In the genomic region with DNA sequence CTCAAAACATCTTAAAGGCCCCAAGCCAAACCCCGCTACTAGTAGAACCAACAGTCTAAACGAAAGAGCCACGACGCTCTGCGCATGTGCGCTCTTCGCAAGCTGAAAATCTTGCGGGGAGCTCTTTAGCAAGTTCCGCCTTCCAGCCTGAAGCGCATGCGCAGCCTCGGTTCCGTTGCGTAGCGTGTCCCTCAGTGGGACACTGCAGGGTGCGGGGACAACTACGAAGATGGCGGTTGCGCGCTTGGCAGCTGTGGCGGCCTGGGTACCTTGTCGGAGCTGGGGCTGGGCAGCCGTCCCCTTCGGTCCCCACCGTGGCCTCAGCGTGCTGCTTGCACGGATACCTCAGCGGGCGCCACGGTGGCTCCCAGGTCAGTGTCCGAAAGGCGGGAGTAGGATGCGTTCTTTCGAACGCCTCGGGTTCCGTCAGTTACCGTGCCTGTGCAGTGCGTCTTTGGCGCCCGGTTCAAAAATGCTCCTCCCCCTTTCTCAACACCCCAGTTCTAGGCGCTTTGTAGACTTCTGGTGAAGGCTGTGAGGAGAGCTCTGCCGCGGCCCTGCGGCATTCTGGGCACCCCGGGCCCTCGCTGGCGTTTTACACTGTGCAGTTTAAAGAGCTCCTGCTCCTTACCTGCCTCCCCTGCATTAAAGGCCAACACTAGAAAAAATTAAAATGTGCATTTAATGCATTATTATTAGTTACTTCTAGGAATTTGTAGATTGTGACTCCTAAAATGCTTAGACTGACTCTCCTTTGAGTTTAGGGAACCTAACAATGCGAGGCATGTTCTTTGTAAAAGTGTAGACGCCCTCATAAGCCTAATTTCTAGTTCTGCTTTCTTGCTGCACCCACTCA, we compare ENCODE assay signal across 1 cellular context.
TF ChIP-seq lines count a peak whose summit lies in the region.

A gene (plus strand): TSS at position 194 of the 856 bp plus-strand sequence. CDS start 36 bp downstream, at position 230.

TF ChIP-seq in GM12878, 131 proteins besides CTCF, POLR2A, EP300 and RAD21 (continued from another document and continues in another):
- TF ChIP-seq, protein P1, sequence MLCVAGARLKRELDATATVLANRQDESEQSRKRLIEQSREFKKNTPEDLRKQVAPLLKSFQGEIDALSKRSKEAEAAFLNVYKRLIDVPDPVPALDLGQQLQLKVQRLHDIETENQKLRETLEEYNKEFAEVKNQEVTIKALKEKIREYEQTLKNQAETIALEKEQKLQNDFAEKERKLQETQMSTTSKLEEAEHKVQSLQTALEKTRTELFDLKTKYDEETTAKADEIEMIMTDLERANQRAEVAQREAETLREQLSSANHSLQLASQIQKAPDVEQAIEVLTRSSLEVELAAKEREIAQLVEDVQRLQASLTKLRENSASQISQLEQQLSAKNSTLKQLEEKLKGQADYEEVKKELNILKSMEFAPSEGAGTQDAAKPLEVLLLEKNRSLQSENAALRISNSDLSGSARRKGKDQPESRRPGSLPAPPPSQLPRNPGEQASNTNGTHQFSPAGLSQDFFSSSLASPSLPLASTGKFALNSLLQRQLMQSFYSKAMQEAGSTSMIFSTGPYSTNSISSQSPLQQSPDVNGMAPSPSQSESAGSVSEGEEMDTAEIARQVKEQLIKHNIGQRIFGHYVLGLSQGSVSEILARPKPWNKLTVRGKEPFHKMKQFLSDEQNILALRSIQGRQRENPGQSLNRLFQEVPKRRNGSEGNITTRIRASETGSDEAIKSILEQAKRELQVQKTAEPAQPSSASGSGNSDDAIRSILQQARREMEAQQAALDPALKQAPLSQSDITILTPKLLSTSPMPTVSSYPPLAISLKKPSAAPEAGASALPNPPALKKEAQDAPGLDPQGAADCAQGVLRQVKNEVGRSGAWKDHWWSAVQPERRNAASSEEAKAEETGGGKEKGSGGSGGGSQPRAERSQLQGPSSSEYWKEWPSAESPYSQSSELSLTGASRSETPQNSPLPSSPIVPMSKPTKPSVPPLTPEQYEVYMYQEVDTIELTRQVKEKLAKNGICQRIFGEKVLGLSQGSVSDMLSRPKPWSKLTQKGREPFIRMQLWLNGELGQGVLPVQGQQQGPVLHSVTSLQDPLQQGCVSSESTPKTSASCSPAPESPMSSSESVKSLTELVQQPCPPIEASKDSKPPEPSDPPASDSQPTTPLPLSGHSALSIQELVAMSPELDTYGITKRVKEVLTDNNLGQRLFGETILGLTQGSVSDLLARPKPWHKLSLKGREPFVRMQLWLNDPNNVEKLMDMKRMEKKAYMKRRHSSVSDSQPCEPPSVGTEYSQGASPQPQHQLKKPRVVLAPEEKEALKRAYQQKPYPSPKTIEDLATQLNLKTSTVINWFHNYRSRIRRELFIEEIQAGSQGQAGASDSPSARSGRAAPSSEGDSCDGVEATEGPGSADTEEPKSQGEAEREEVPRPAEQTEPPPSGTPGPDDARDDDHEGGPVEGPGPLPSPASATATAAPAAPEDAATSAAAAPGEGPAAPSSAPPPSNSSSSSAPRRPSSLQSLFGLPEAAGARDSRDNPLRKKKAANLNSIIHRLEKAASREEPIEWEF (IDR thresholded peaks at IDR 0.05; ENCODE audit: insufficient replicate concordance, low read depth, low read length): no peak
- peak; percentile 48 for TF ChIP-seq CREB1 (IDR thresholded peaks at IDR 0.05; ENCODE audit: low read depth)
- TF ChIP-seq, protein P2, sequence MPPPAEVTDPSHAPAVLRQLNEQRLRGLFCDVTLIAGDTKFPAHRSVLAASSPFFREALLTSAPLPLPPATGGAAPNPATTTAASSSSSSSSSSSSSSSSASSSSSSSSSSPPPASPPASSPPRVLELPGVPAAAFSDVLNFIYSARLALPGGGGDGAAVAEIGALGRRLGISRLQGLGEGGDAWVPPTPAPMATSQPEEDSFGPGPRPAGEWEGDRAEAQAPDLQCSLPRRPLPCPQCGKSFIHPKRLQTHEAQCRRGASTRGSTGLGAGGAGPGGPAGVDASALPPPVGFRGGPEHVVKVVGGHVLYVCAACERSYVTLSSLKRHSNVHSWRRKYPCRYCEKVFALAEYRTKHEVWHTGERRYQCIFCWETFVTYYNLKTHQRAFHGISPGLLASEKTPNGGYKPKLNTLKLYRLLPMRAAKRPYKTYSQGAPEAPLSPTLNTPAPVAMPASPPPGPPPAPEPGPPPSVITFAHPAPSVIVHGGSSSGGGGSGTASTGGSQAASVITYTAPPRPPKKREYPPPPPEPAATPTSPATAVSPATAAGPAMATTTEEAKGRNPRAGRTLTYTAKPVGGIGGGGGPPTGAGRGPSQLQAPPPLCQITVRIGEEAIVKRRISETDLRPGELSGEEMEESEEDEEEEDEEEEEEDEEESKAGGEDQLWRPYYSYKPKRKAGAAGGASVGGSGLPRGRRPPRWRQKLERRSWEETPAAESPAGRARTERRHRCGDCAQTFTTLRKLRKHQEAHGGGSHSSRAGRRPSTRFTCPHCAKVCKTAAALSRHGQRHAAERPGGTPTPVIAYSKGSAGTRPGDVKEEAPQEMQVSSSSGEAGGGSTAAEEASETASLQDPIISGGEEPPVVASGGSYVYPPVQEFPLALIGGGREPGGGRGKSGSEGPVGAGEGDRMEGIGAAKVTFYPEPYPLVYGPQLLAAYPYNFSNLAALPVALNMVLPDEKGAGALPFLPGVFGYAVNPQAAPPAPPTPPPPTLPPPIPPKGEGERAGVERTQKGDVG (CRISPR knock-in tag; IDR thresholded peaks at IDR 0.05): no peak
- TF ChIP-seq CREM (IDR thresholded peaks at IDR 0.05; ENCODE audit: low read depth): peak; percentile 24; the same call in 1 of the 2 replicates
- peak; percentile 27; the same call in 1 of the 2 replicates for TF ChIP-seq SMAD5 (IDR thresholded peaks at IDR 0.05; ENCODE audit: low read depth)
- no peak for TF ChIP-seq NFYA (IDR thresholded peaks at IDR 0.05; ENCODE audit: borderline replicate concordance, low read depth, low read length)
- TF ChIP-seq KLF5 (IDR thresholded peaks at IDR 0.05; ENCODE audit: partially characterized antibody): peak; percentile 51
- TF ChIP-seq PAX8 (IDR thresholded peaks at IDR 0.05): no peak
- no peak for TF ChIP-seq KAT2A (conservative IDR thresholded peaks at IDR 0.05; ENCODE audit: control insufficient read depth, low read depth, low read length)
- TF ChIP-seq, protein P3, sequence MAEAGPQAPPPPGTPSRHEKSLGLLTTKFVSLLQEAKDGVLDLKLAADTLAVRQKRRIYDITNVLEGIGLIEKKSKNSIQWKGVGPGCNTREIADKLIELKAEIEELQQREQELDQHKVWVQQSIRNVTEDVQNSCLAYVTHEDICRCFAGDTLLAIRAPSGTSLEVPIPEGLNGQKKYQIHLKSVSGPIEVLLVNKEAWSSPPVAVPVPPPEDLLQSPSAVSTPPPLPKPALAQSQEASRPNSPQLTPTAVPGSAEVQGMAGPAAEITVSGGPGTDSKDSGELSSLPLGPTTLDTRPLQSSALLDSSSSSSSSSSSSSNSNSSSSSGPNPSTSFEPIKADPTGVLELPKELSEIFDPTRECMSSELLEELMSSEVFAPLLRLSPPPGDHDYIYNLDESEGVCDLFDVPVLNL (IDR thresholded peaks at IDR 0.05; ENCODE audit: low read depth, low read length): 0 out of 2 replicates have a peak, but pooled peaks have one; percentile 48
- TF ChIP-seq, protein P4, sequence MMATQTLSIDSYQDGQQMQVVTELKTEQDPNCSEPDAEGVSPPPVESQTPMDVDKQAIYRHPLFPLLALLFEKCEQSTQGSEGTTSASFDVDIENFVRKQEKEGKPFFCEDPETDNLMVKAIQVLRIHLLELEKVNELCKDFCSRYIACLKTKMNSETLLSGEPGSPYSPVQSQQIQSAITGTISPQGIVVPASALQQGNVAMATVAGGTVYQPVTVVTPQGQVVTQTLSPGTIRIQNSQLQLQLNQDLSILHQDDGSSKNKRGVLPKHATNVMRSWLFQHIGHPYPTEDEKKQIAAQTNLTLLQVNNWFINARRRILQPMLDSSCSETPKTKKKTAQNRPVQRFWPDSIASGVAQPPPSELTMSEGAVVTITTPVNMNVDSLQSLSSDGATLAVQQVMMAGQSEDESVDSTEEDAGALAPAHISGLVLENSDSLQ (IDR thresholded peaks at IDR 0.05): peak; percentile 93
- TF ChIP-seq EZH2 (IDR thresholded peaks at IDR 0.05; ENCODE audit: borderline replicate concordance, control insufficient read depth, low read depth, low read length): no peak
- 0 out of 4 replicates have a peak, but pooled peaks of 1 of the 2 experiments have one; percentile 16 for TF ChIP-seq ETV6 (conservative IDR thresholded peaks at IDR 0.05 in 1 of 2, IDR thresholded peaks at IDR 0.05 in 1 of 2; ENCODE audit: borderline replicate concordance in 1 of 2, low read depth in 1 of 2)
- TF ChIP-seq, protein P5, sequence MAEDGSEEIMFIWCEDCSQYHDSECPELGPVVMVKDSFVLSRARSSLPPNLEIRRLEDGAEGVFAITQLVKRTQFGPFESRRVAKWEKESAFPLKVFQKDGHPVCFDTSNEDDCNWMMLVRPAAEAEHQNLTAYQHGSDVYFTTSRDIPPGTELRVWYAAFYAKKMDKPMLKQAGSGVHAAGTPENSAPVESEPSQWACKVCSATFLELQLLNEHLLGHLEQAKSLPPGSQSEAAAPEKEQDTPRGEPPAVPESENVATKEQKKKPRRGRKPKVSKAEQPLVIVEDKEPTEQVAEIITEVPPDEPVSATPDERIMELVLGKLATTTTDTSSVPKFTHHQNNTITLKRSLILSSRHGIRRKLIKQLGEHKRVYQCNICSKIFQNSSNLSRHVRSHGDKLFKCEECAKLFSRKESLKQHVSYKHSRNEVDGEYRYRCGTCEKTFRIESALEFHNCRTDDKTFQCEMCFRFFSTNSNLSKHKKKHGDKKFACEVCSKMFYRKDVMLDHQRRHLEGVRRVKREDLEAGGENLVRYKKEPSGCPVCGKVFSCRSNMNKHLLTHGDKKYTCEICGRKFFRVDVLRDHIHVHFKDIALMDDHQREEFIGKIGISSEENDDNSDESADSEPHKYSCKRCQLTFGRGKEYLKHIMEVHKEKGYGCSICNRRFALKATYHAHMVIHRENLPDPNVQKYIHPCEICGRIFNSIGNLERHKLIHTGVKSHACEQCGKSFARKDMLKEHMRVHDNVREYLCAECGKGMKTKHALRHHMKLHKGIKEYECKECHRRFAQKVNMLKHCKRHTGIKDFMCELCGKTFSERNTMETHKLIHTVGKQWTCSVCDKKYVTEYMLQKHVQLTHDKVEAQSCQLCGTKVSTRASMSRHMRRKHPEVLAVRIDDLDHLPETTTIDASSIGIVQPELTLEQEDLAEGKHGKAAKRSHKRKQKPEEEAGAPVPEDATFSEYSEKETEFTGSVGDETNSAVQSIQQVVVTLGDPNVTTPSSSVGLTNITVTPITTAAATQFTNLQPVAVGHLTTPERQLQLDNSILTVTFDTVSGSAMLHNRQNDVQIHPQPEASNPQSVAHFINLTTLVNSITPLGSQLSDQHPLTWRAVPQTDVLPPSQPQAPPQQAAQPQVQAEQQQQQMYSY (CRISPR knock-in tag; IDR thresholded peaks at IDR 0.05): no peak
- peak; percentile 98 for TF ChIP-seq NRF1 (conservative IDR thresholded peaks at IDR 0.05; ENCODE audit: low read depth, low read length)
- TF ChIP-seq, protein P6, sequence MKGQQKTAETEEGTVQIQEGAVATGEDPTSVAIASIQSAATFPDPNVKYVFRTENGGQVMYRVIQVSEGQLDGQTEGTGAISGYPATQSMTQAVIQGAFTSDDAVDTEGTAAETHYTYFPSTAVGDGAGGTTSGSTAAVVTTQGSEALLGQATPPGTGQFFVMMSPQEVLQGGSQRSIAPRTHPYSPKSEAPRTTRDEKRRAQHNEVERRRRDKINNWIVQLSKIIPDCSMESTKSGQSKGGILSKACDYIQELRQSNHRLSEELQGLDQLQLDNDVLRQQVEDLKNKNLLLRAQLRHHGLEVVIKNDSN (IDR thresholded peaks at IDR 0.05; ENCODE audit: borderline replicate concordance, extremely low read length, insufficient read depth, low read depth, low read length): no peak
- TF ChIP-seq TAF1 (IDR thresholded peaks at IDR 0.05; ENCODE audit: borderline replicate concordance, low read depth, low read length): peak; percentile 79; the same call in 1 of the 2 replicates
- peak; percentile 93 for TF ChIP-seq YY1 (IDR thresholded peaks at IDR 0.05; ENCODE audit: low read depth, low read length)
- 0 out of 2 replicates have a peak, but pooled peaks have one; percentile 7 for TF ChIP-seq SMARCA5 (IDR thresholded peaks at IDR 0.05)
- no peak for TF ChIP-seq GABPA (IDR thresholded peaks at IDR 0.05; ENCODE audit: low read depth)
- no peak for TF ChIP-seq SP1 (IDR thresholded peaks at IDR 0.05; ENCODE audit: low read depth, low read length)
- no peak for TF ChIP-seq FOS (IDR thresholded peaks at IDR 0.05; ENCODE audit: borderline replicate concordance, extremely low read depth, insufficient read length)
- 0 out of 2 replicates have a peak, but pooled peaks have one; percentile 46 for TF ChIP-seq PAX5 (IDR thresholded peaks at IDR 0.05; ENCODE audit: borderline replicate concordance, low read depth, low read length)
- no peak for TF ChIP-seq HDAC2 (IDR thresholded peaks at IDR 0.05)
- no peak for TF ChIP-seq SUPT20H (IDR thresholded peaks at IDR 0.05; ENCODE audit: borderline replicate concordance, control insufficient read depth, low read depth, low read length)
- no peak for TF ChIP-seq HDAC6 (IDR thresholded peaks at IDR 0.05; ENCODE audit: unreplicated experiment)
- no peak for TF ChIP-seq MYC (IDR thresholded peaks at IDR 0.05; ENCODE audit: insufficient read depth, insufficient read length, insufficient replicate concordance, low read length, severe bottlenecking)
- TF ChIP-seq NR2C2 (IDR thresholded peaks at IDR 0.05; ENCODE audit: borderline replicate concordance, control insufficient read depth, insufficient read length, low read depth): no peak
- TF ChIP-seq ATF7 (IDR thresholded peaks at IDR 0.05; ENCODE audit: low read depth): no peak
- no peak for TF ChIP-seq STAT1 (conservative IDR thresholded peaks at IDR 0.05)
- no peak for TF ChIP-seq MEF2B (IDR thresholded peaks at IDR 0.05; ENCODE audit: partially characterized antibody, poor library complexity, severe bottlenecking)
- TF ChIP-seq, protein P7, sequence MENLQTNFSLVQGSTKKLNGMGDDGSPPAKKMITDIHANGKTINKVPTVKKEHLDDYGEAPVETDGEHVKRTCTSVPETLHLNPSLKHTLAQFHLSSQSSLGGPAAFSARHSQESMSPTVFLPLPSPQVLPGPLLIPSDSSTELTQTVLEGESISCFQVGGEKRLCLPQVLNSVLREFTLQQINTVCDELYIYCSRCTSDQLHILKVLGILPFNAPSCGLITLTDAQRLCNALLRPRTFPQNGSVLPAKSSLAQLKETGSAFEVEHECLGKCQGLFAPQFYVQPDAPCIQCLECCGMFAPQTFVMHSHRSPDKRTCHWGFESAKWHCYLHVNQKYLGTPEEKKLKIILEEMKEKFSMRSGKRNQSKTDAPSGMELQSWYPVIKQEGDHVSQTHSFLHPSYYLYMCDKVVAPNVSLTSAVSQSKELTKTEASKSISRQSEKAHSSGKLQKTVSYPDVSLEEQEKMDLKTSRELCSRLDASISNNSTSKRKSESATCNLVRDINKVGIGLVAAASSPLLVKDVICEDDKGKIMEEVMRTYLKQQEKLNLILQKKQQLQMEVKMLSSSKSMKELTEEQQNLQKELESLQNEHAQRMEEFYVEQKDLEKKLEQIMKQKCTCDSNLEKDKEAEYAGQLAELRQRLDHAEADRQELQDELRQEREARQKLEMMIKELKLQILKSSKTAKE (IDR thresholded peaks at IDR 0.05; ENCODE audit: low read depth, poor library complexity, severe bottlenecking): peak; percentile 35
- no peak for TF ChIP-seq SREBF1 (IDR thresholded peaks at IDR 0.05; ENCODE audit: low read length)
- TF ChIP-seq RFX5 (IDR thresholded peaks at IDR 0.05; ENCODE audit: low read depth, low read length): no peak
- peak; percentile 52; the same call in 1 of the 2 replicates for TF ChIP-seq BACH1 (IDR thresholded peaks at IDR 0.05; ENCODE audit: borderline replicate concordance)
